24 cellular contexts compared by ENCODE assay signal in genomic region chr7:149302865-149303264, GRCh38.
"Had no signal": no experiment of that assay in that cellular context is flagged by ENCODE, and none has a peak within 500 bp of the region (broad histone marks: within the 10 kb centered on the region; RNA-seq: fewer than 3 reads in every experiment).

No MANE protein-coding gene starts in this region.

- ATAC-seq: effector memory CD8-positive, alpha-beta T cell; esophagus mucosa; gastrocnemius medialis; heart right ventricle; left cardiac atrium; left lung; left ventricle myocardium superior; lower lobe of right lung; mucosa of descending colon had no signal

- H3K36me3 ChIP-seq: colonic mucosa, esophagus squamous epithelium, gastrocnemius medialis, heart right ventricle, left lung, lower lobe of right lung had no signal

- H3K9me3 ChIP-seq: colonic mucosa, esophagus squamous epithelium, gastrocnemius medialis, left lung, lower lobe of right lung, mucosa of descending colon had no signal

- DNase-seq: colonic mucosa; cortex of kidney; effector CD8-positive, alpha-beta T cell; effector memory CD8-positive, alpha-beta T cell; endodermal cell; erythroblast; esophagus squamous epithelium; foreskin fibroblast; foreskin melanocyte; gastrocnemius medialis; glutamatergic neuron; heart right ventricle; hippocampal formation; left cardiac atrium; left lung; left ventricle myocardium superior; lower lobe of right lung; mesenchymal stem cell; mucosa of descending colon had no signal

- H3K4me3 ChIP-seq: colonic mucosa, esophagus squamous epithelium, gastrocnemius medialis, heart right ventricle, left lung, lower lobe of right lung, mucosa of descending colon had no signal

- FAIRE-seq: endometrium, islet of Langerhans, keratinocyte had no signal

- H3K27ac ChIP-seq: colonic mucosa, epithelial cell of prostate, esophagus squamous epithelium, gastrocnemius medialis, heart right ventricle, left lung, lower lobe of right lung had no signal

- H3K27me3 ChIP-seq: colonic mucosa, esophagus squamous epithelium, gastrocnemius medialis, heart right ventricle, left lung had no signal

- H3K4me1 ChIP-seq: colonic mucosa, esophagus squamous epithelium, gastrocnemius medialis, heart right ventricle, left lung, lower lobe of right lung had no signal
